In genomic region chr2:201638331-201638730, GRCh38 we compare ENCODE assay signal across 17 cellular contexts. TPM values are rescaled to one million over a fixed set of nuclear protein-coding genes. Genes with fewer than 3 reads are reported as not detected.
A peak's percentile ranks its signal among the peaks of the same experiment; 100 is the strongest.
DNase-seq lines count a peak whose midpoint lies in the region; ATAC-seq and TF ChIP-seq lines count a peak whose summit lies in the region.
"Had no signal": no experiment of that assay in that cellular context is flagged by ENCODE, and none has a peak within 500 bp of the region (broad histone marks: within the 10 kb centered on the region; RNA-seq: fewer than 3 reads in every experiment).

No MANE protein-coding gene starts in this region.

- H4K5ac ChIP-seq in IMR-90 (ENCODE audit: low read depth, low read length): no peak overlapping the region

- H2AK5ac ChIP-seq in IMR-90 (ENCODE audit: low read depth, low read length): no peak overlapping the region

- TF ChIP-seq POLR2A in IMR-90 (IDR thresholded peaks at IDR 0.05; ENCODE audit: low read depth, low read length): no peak

- dilution Hi-C loops in IMR-90 (cut with HindIII; ENCODE audit: low sequenced_read_pairs, unreplicated experiment): no loop called here

- H2BK5ac ChIP-seq in IMR-90 (ENCODE audit: low read depth, low read length, poor library complexity, severe bottlenecking): no peak overlapping the region

- peaks cover 15 to 22% of the 10 kb centered on the region in 2 experiments; a peak in 3 of 4 replicates for H3K79me1 ChIP-seq in IMR-90 (ENCODE audit: low read depth in 1 of 2, low read length in 2 of 2)

- no peak for TF ChIP-seq EP300 in SK-N-SH (IDR thresholded peaks at IDR 0.05; ENCODE audit: borderline replicate concordance in 1 of 2, low read depth in 1 of 2, low read length in 1 of 2)

- no peak for TF ChIP-seq RAD21 in SK-N-SH (IDR thresholded peaks at IDR 0.05; ENCODE audit: low read length)
- TF ChIP-seq RAD21 in IMR-90 (IDR thresholded peaks at IDR 0.05; ENCODE audit: low read length): no peak

- H2BK15ac ChIP-seq in IMR-90 (ENCODE audit: low read depth, low read length): no peak overlapping the region

- BruUV-seq in IMR-90 (replicated peaks; lab: Mats Ljungman, UMichigan): no TSS peak

- no peak overlapping the region for H3K4me2 ChIP-seq in SK-N-SH
- no peak overlapping the region for H3K4me2 ChIP-seq in IMR-90 (ENCODE audit: low read depth, low read length)
- H3K4me2 ChIP-seq in hepatocyte: no peak overlapping the region
- H3K4me2 ChIP-seq: A549, BLaER1, GM23338 had no signal

- H3K9me1 ChIP-seq in IMR-90 (ENCODE audit: insufficient read depth, low read length): no peaks in the 10 kb centered on the region

- H3K9me3 ChIP-seq in SK-N-SH: no peaks in the 10 kb centered on the region
- H3K9me3 ChIP-seq in IMR-90 (ENCODE audit: control insufficient read depth, insufficient read depth, low read length): no peaks in the 10 kb centered on the region
- no peaks in the 10 kb centered on the region for H3K9me3 ChIP-seq in hepatocyte (ENCODE audit: low read depth)
- H3K9me3 ChIP-seq: A549, BLaER1 had no signal

- no peak overlapping the region for H2AFZ ChIP-seq in SK-N-SH (ENCODE audit: low read depth)
- no peak overlapping the region for H2AFZ ChIP-seq in IMR-90 (replicated peaks; ENCODE audit: low read length, poor library complexity)
- no peak overlapping the region for H2AFZ ChIP-seq in hepatocyte
- H2AFZ ChIP-seq: GM23338 had no signal

- H3K4me3 ChIP-seq in SK-N-SH (ENCODE audit: low read depth in 2 of 2, low read length in 1 of 2): no peak overlapping the region
- no peak overlapping the region for H3K4me3 ChIP-seq in IMR-90 (ENCODE audit: insufficient read depth, low read depth, low read length)
- no peak overlapping the region for H3K4me3 ChIP-seq in hepatocyte
- H3K4me3 ChIP-seq: A549, BLaER1, GM23338 had no signal

- H3K36me3 ChIP-seq in SK-N-SH (replicated peaks in 1 of 2; ENCODE audit: control insufficient read depth in 1 of 2, insufficient read depth in 2 of 2, low read length in 1 of 2) (peaks cover 54 to 55% of the 10 kb centered on the region in 2 experiments), IMR-90 (ENCODE audit: control insufficient read depth, insufficient read depth, low read length) (peaks cover 17% of the 10 kb centered on the region), hepatocyte (replicated peaks; ENCODE audit: insufficient read depth, low read depth) (peaks cover 4% of the 10 kb centered on the region)

- no peak overlapping the region for H2BK20ac ChIP-seq in IMR-90 (ENCODE audit: low read depth, low read length)

- intact Hi-C loops in IMR-90 (cut with micrococcal nuclease): no loop called here

- POLR2A ChIA-PET in SK-N-SH (lab: Yijun Ruan, JAX) (no interaction called here), IMR-90 (lab: Charles Lee; ENCODE audit: unreplicated experiment) (no interaction called here)

- H3K27me3 ChIP-seq in SK-N-SH (ENCODE audit: insufficient read depth) (no peaks in the 10 kb centered on the region), IMR-90 (ENCODE audit: control insufficient read depth, insufficient read depth, low read length) (no peaks in the 10 kb centered on the region), hepatocyte (no peaks in the 10 kb centered on the region)
- H3K27me3 ChIP-seq: BLaER1 had no signal

- H4K20me1 ChIP-seq in SK-N-SH (ENCODE audit: insufficient read depth): no peaks in the 10 kb centered on the region
- H4K20me1 ChIP-seq in IMR-90 (ENCODE audit: insufficient read depth, low read length): no peaks in the 10 kb centered on the region
- no peaks in the 10 kb centered on the region for H4K20me1 ChIP-seq in hepatocyte (ENCODE audit: insufficient read depth, poor library complexity, severe bottlenecking)
- H4K20me1 ChIP-seq: BLaER1 had no signal

- TF ChIP-seq CTCF in SK-N-SH (IDR thresholded peaks at IDR 0.05) (no peak), IMR-90 (conservative IDR thresholded peaks at IDR 0.05; ENCODE audit: low read depth, low read length) (no peak), hepatocyte (IDR thresholded peaks at IDR 0.05; ENCODE audit: poor library complexity) (no peak)

- H4K8ac ChIP-seq in IMR-90 (ENCODE audit: low read depth in 2 of 2, low read length in 2 of 2): no peak overlapping the region

- H3K18ac ChIP-seq in IMR-90 (ENCODE audit: low read depth, low read length): no peak overlapping the region

- WGBS in SK-N-SH (ENCODE audit: low lambda C conversion rate): 41% methylated on average over 4 of the region's 4 CpGs
- no CpG with 5 or more reads among the region's 4 CpGs for WGBS in IMR-90 (ENCODE audit: extremely low coverage in 2 of 2, insufficient read length in 1 of 2), 2 experiments
- WGBS in hepatocyte (ENCODE audit: low lambda C conversion rate, missing lambda C conversion rate): 73% methylated on average over 4 of the region's 4 CpGs

- H3K79me2 ChIP-seq in SK-N-SH (ENCODE audit: insufficient read depth) (peaks cover 50% of the 10 kb centered on the region), hepatocyte (peaks cover 8% of the 10 kb centered on the region)

- H3K4me1 ChIP-seq in SK-N-SH (ENCODE audit: control insufficient read depth in 1 of 2, insufficient read depth in 2 of 2, low read depth in 1 of 2, low read length in 1 of 2) (peaks cover 3 to 13% of the 10 kb centered on the region in 2 experiments; a peak in 3 of 4 replicates), IMR-90 (ENCODE audit: control insufficient read depth, insufficient read depth, low read length) (peaks cover 2% of the 10 kb centered on the region; the same call in 1 of the 2 replicates), hepatocyte (ENCODE audit: insufficient read depth) (no peaks in the 10 kb centered on the region)

- peak overlapping the region in 1 of 2 experiments; percentile 30; a peak in 2 of 4 replicates for H3K27ac ChIP-seq in SK-N-SH (ENCODE audit: low read depth in 2 of 2, low read length in 1 of 2)
- no peak overlapping the region for H3K27ac ChIP-seq in IMR-90 (ENCODE audit: insufficient read depth, low read length)
- H3K27ac ChIP-seq in hepatocyte: peak overlapping the region; percentile 26
- H3K27ac ChIP-seq: 22Rv1, A549, BLaER1 had no signal

- ATAC-seq in SK-N-SH treated with all-trans-retinoic acid at 6 μM for 48 hours (no peak; the same call in 2 of the 3 replicates), IMR-90 (ENCODE audit: low read depth) (no peak), HG03095 (IDR thresholded peaks at IDR 0.05; ENCODE audit: unreplicated experiment) (no peak)
- ATAC-seq: A549, GM23338 had no signal

- no peak overlapping the region for H3K9ac ChIP-seq in SK-N-SH
- H3K9ac ChIP-seq in IMR-90 (ENCODE audit: low read depth, low read length): no peak overlapping the region
- H3K9ac ChIP-seq: BLaER1 had no signal

- H3K14ac ChIP-seq in IMR-90 (replicated peaks; ENCODE audit: low read depth, low read length): no peak overlapping the region

- no peak overlapping the region for H2BK120ac ChIP-seq in IMR-90 (ENCODE audit: low read depth, low read length)

- H4K91ac ChIP-seq in IMR-90 (ENCODE audit: insufficient read depth, low read depth, low read length): no peak overlapping the region

- peaks cover 6% of the 10 kb centered on the region for H3F3A ChIP-seq in SK-N-SH (replicated peaks; ENCODE audit: insufficient read depth)

- no peak for DNase-seq in SK-N-SH
- peak; percentile 66 for DNase-seq in ELR (ENCODE audit: low read depth)
- peak; percentile 41 for DNase-seq in IMR-90
- DNase-seq in hepatocyte (ENCODE audit: low spot score): no peak
- DNase-seq in stimulated activated CD4-positive, alpha-beta T cell treated with anti-CD3 and anti-CD28 coated beads, Interleukin-4, amount 100 ng/mL, for 24 hours: no peak
- DNase-seq: AML-193; CD4-positive, alpha-beta memory T cell; DMS153; DMS79 treated with DMSO at 0.1 percent for 48 hours; GDM1; H7 had no signal

- H3K4ac ChIP-seq in IMR-90 (ENCODE audit: low read depth, low read length): no peak overlapping the region

- no peak overlapping the region for H2AK9ac ChIP-seq in IMR-90 (replicated peaks; ENCODE audit: low read depth, low read length, poor library complexity)

- H3K56ac ChIP-seq in IMR-90 (ENCODE audit: extremely low read depth, insufficient read depth, low read length): no peak overlapping the region

- H3K23ac ChIP-seq in IMR-90 (ENCODE audit: low read depth, low read length): no peak overlapping the region

- H3K9me2 ChIP-seq in SK-N-SH (no peaks in the 10 kb centered on the region), hepatocyte (replicated peaks; ENCODE audit: insufficient read depth) (no peaks in the 10 kb centered on the region)

- CTCF ChIA-PET in SK-N-SH (lab: Yijun Ruan, JAX) (no interaction called here), IMR-90 (lab: Yijun Ruan, JAX) (no interaction called here)

- in situ Hi-C loops in IMR-90 (cut with MboI; ENCODE audit: low sequenced_read_pairs): no loop called here

TF ChIP-seq in SK-N-SH, 30 proteins besides CTCF, POLR2A, EP300 and RAD21 (continues in another document):
- TF ChIP-seq TCF12 (IDR thresholded peaks at IDR 0.05): peak; percentile 20; the same call in 1 of the 2 replicates
- no peak for TF ChIP-seq RFX5 (IDR thresholded peaks at IDR 0.05; ENCODE audit: low read length)
- TF ChIP-seq JUND (IDR thresholded peaks at IDR 0.05): no peak
- peak; percentile 22; the same call in 1 of the 2 replicates for TF ChIP-seq FOSL2 (IDR thresholded peaks at IDR 0.05; ENCODE audit: borderline replicate concordance, low read depth)

TF ChIP-seq in SK-N-SH treated with all-trans-retinoic acid at 6 μM for 48 hours, 23 proteins besides CTCF, POLR2A, EP300 and RAD21 (continues in another document):
- TF ChIP-seq ESRRG (CRISPR knock-in tag; IDR thresholded peaks at IDR 0.05) (no peak), ARNTL (CRISPR knock-in tag; IDR thresholded peaks at IDR 0.05; ENCODE audit: borderline replicate concordance, low read depth) (no peak), TCF4 (CRISPR knock-in tag; IDR thresholded peaks at IDR 0.05; ENCODE audit: borderline replicate concordance) (no peak)

TF ChIP-seq in IMR-90, 13 proteins besides CTCF, POLR2A, EP300 and RAD21 (continues in another document):
- TF ChIP-seq BHLHE40 (IDR thresholded peaks at IDR 0.05; ENCODE audit: low read depth, low read length): no peak
- no peak for TF ChIP-seq ELK1 (IDR thresholded peaks at IDR 0.05; ENCODE audit: borderline replicate concordance, low read depth, low read length)

RNA-seq across cellular contexts. Expression of gene TMEM237, which starts 5.0 kb away (rescaled TPM):
- polyA plus RNA-seq in SK-N-SH (2012; rRNA removed) (67.2 and 90.2 TPM in 2 replicates), IMR-90 (2012; rRNA removed) (27.8 and 29.4 TPM in 2 replicates), hepatocyte (26.9 TPM in 2 replicates)
- 96.5 and 103 TPM in 2 replicates for polyA plus RNA-seq in SK-N-SH (2012; cell fraction: cytosol; rRNA removed)
- 29.6 and 64.4 TPM in 2 replicates for polyA plus RNA-seq in SK-N-SH (2012; cell fraction: nucleus; rRNA removed)
- total RNA-seq in IMR-90 (2012; rRNA removed) (46.9 and 58.8 TPM in 2 replicates), hepatocyte (33.2 and 33.6 TPM in 2 replicates)
- 13.0 and 22.9 TPM in 2 replicates for polyA plus RNA-seq in IMR-90 (2012; cell fraction: cytosol; rRNA removed)
- polyA plus RNA-seq in IMR-90 (2012; cell fraction: nucleus; rRNA removed; ENCODE audit: low replicate concordance): 4.8 and 31.4 TPM in 2 replicates

Comparison
In these comparisons a context has a peak if more than half of its experiments do, and no peak if none do; other contexts are left out.
1. DNase-seq: peak in ELR (single experiment) and IMR-90 (single experiment); none in SK-N-SH (single experiment), hepatocyte (single experiment) and stimulated activated CD4-positive, alpha-beta T cell treated with anti-CD3 and anti-CD28 coated beads, Interleukin-4, amount 100 ng/mL, for 24 hours (single experiment).